ENCODE assay signal across 14 cellular contexts in genomic region chr16:14325921-14326401, GRCh38.
DNase-seq lines count a peak whose midpoint lies in the region; TF ChIP-seq lines count a peak whose summit lies in the region.
"Had no signal": no experiment of that assay in that cellular context is flagged by ENCODE, and none has a peak within 500 bp of the region (broad histone marks: within the 10 kb centered on the region; RNA-seq: fewer than 3 reads in every experiment).

No MANE protein-coding gene starts in this region.

- peak overlapping the region; percentile 36 for H3K27ac ChIP-seq in ectodermal cell (ENCODE audit: insufficient read depth, low read depth, low read length, poor library complexity, severe bottlenecking)
- H3K27ac ChIP-seq: KMS-11 had no signal

- H3K9me3 ChIP-seq in ectodermal cell (ENCODE audit: control insufficient read depth, low read length): no peaks in the 10 kb centered on the region

- TF ChIP-seq POLR2A in NB4 (IDR thresholded peaks at IDR 0.05; ENCODE audit: extremely low read depth, insufficient read length): no peak

- TF ChIP-seq CTCF in NB4 (IDR thresholded peaks at IDR 0.05; ENCODE audit: low read depth, low read length) (no peak), retinal pigment epithelial cell (conservative IDR thresholded peaks at IDR 0.05; ENCODE audit: low read depth, low read length) (no peak)

- 52 to 62% methylated on average over 7 of the region's 7 CpGs for WGBS in ectodermal cell, 2 experiments

- DNase-seq in NB4 (ENCODE audit: low read depth) (peak; percentile 33), NCI-H345 treated with DMSO at 0.1 percent for 48 hours (lab: John Stamatoyannopoulos, UW; ENCODE audit: unreplicated experiment) (peak; percentile 87), retinal pigment epithelial cell (ENCODE audit: low read depth) (peak; percentile 70), AG08396 (ENCODE audit: low spot score) (no peak), EL (no peak), HPDE6-E6E7 (ENCODE audit: extremely low spot score) (no peak)
- DNase-seq: activated CD8-positive, alpha-beta T cell treated with anti-CD3 and anti-CD28 coated beads, Interleukin-2, amount 10 ng/mL, durations not matched to agents 7 days and 5 days; activated naive CD4-positive, alpha-beta T cell treated with anti-CD3 and anti-CD28 coated beads, Interleukin-2, amount 50 U/mL, for 16 hours; dermis blood vessel endothelial cell; stimulated activated CD4-positive, alpha-beta T cell treated with anti-CD3 and anti-CD28 coated beads, Interleukin-2, amount 100 ng/mL, for 48 hours; T-helper 2 cell had no signal

- H3K4me1 ChIP-seq in ectodermal cell (ENCODE audit: control insufficient read depth, insufficient read depth, low read length): peaks cover 10% of the 10 kb centered on the region

- no peaks in the 10 kb centered on the region for H3K27me3 ChIP-seq in ectodermal cell (ENCODE audit: control insufficient read depth, insufficient read depth, low read length, poor library complexity, severe bottlenecking)

- H3K36me3 ChIP-seq in ectodermal cell (ENCODE audit: control insufficient read depth, insufficient read depth, low read length): peaks cover 7% of the 10 kb centered on the region

- H3K4me3 ChIP-seq in NB4 (ENCODE audit: low read depth, low read length) (no peak overlapping the region), ectodermal cell (ENCODE audit: insufficient read depth, low read depth, low read length) (no peak overlapping the region), retinal pigment epithelial cell (ENCODE audit: low read length) (no peak overlapping the region)
- H3K4me3 ChIP-seq: lung had no signal

Comparison
In these comparisons a context has a peak if more than half of its experiments do, and no peak if none do; other contexts are left out.
1. DNase-seq: peak in NB4 (single experiment), NCI-H345 treated with DMSO at 0.1 percent for 48 hours (single experiment) and retinal pigment epithelial cell (single experiment); none in AG08396 (single experiment), EL (single experiment) and HPDE6-E6E7 (single experiment).